8 cellular contexts compared by ENCODE assay signal in genomic region chr14:32201816-32202467, GRCh38. TPM values are rescaled to one million over a fixed set of nuclear protein-coding genes. Genes with fewer than 3 reads are reported as not detected.
A peak's percentile ranks its signal among the peaks of the same experiment; 100 is the strongest.
DNase-seq lines count a peak whose midpoint lies in the region; ATAC-seq and TF ChIP-seq lines count a peak whose summit lies in the region.

RNU6-7 (plus strand) TSS chr14:32202045.

- WGBS in mesenchymal stem cell, result 1% methylated on average over 38 of the region's 38 CpGs

- peak in 4 of 5 donors; percentile 58 to 67 (median 64) for DNase-seq in CD4-positive, alpha-beta memory T cell
- DNase-seq in LoVo (ENCODE audit: low spot score) (peak; percentile 72), T-helper 17 cell (no peak), coronary artery (ENCODE audit: low spot score) (peak; percentile 73), mesenchymal stem cell (peak; percentile 57)

- POLR2A ChIA-PET in CD4-positive, alpha-beta memory T cell (lab: Charles Lee; ENCODE audit: partially characterized antibody), result interaction anchor here (1.4 to 3.0 kb wide), 4 partner anchors 125 to 1580 kb away, joined by 5 to 56 read pairs (median 7); partner anchors contain the start of genes ARHGAP5 and SCFD1

- H3K4me2 ChIP-seq in mesenchymal stem cell (ENCODE audit: low read length, poor library complexity, severe bottlenecking), result peak within 1 kb of the TSS; percentile 80

- H3K4me3 ChIP-seq in CD4-positive, alpha-beta memory T cell (ENCODE audit: low read length in 2 of 2), result peak within 1 kb of the TSS; percentile 50 to 68
- peak within 1 kb of the TSS; percentile 84 for H3K4me3 ChIP-seq in coronary artery
- H3K4me3 ChIP-seq in mesenchymal stem cell (ENCODE audit: insufficient read depth in 1 of 2, low read depth in 1 of 2, low read length in 2 of 2), result peak within 1 kb of the TSS; percentile 71 to 91
- H3K4me3 ChIP-seq in stomach smooth muscle (ENCODE audit: low read length in 2 of 2), result peak within 1 kb of the TSS; percentile 68 to 87

- H3K23ac ChIP-seq in mesenchymal stem cell (ENCODE audit: low read length in 2 of 2), result no peak within 1 kb of the TSS

- peak within 1 kb of the TSS; percentile 97 for H3K9ac ChIP-seq in mesenchymal stem cell (ENCODE audit: low read length)
- peak within 1 kb of the TSS; percentile 74 to 93 for H3K9ac ChIP-seq in stomach smooth muscle (ENCODE audit: low read length in 2 of 2)

- no peak within 1 kb of the TSS for H2BK120ac ChIP-seq in mesenchymal stem cell (ENCODE audit: low read depth, low read length)

- peak within 1 kb of the TSS; percentile 88 for H4K8ac ChIP-seq in mesenchymal stem cell (ENCODE audit: low read length)

- H3K27me3 Mint-ChIP-seq in CD4-positive, alpha-beta memory T cell, result peaks cover 0 to 4% of the 10 kb centered on the region in 2 donors
- peaks cover 5% of the 10 kb centered on the region for H3K27me3 Mint-ChIP-seq in T-helper 17 cell

- TF ChIP-seq CTCF in coronary artery (IDR thresholded peaks at IDR 0.05), result no peak

- peak within 1 kb of the TSS; percentile 3 for H2AFZ ChIP-seq in mesenchymal stem cell (ENCODE audit: low read depth, low read length)

- H3K36me3 ChIP-seq in CD4-positive, alpha-beta memory T cell (ENCODE audit: insufficient read depth, low read length), result no peaks in the 10 kb centered on the region
- H3K36me3 ChIP-seq in mesenchymal stem cell (ENCODE audit: control insufficient read depth in 1 of 2, insufficient read depth in 2 of 2, low read depth in 1 of 2, low read length in 2 of 2), result no peaks in the 10 kb centered on the region
- no peaks in the 10 kb centered on the region for H3K36me3 ChIP-seq in stomach smooth muscle (ENCODE audit: control insufficient read depth in 2 of 2, insufficient read depth in 2 of 2, low read length in 2 of 2)

- ATAC-seq in T-helper 17 cell (peak; percentile 16), GM18909 (IDR thresholded peaks at IDR 0.05; ENCODE audit: poor library complexity, unreplicated experiment) (no peak), GM18498 (IDR thresholded peaks at IDR 0.05; ENCODE audit: unreplicated experiment) (no peak)

- no peaks in the 10 kb centered on the region for H3K9me3 ChIP-seq in CD4-positive, alpha-beta memory T cell (ENCODE audit: control insufficient read depth in 1 of 2, low read length in 2 of 2)
- H3K9me3 ChIP-seq in T-helper 17 cell (ENCODE audit: control insufficient read depth, low read length, poor library complexity, severe bottlenecking) (no peaks in the 10 kb centered on the region), mesenchymal stem cell (ENCODE audit: control insufficient read depth, low read length) (no peaks in the 10 kb centered on the region), stomach smooth muscle (ENCODE audit: control insufficient read depth in 2 of 2, low read length in 2 of 2) (no peaks in the 10 kb centered on the region)

- no peak within 1 kb of the TSS for H4K91ac ChIP-seq in mesenchymal stem cell (ENCODE audit: low read length)

- H3K9me3 Mint-ChIP-seq in CD4-positive, alpha-beta memory T cell, result peaks cover 0 to 5% (median 0%) of the 10 kb centered on the region in 8 donors

- peak within 1 kb of the TSS; percentile 28 for H2BK15ac ChIP-seq in mesenchymal stem cell (ENCODE audit: low read depth, poor library complexity, severe bottlenecking)

- H2BK12ac ChIP-seq in mesenchymal stem cell (ENCODE audit: low read length in 2 of 2), result no peak within 1 kb of the TSS

- H3K4ac ChIP-seq in mesenchymal stem cell (ENCODE audit: low read depth in 1 of 2, low read length in 2 of 2), result no peak within 1 kb of the TSS

- no peak within 1 kb of the TSS for H3K18ac ChIP-seq in mesenchymal stem cell (ENCODE audit: low read depth in 1 of 2, low read length in 2 of 2)

- no peak within 1 kb of the TSS for H2AK5ac ChIP-seq in mesenchymal stem cell (ENCODE audit: low read length, severe bottlenecking)

- CTCF ChIA-PET in CD4-positive, alpha-beta memory T cell (lab: Charles Lee; ENCODE audit: partially characterized antibody), result no interaction called here

- peaks cover 0 to 25% of the 10 kb centered on the region in 2 donors for H3K36me3 Mint-ChIP-seq in CD4-positive, alpha-beta memory T cell
- peaks cover 4% of the 10 kb centered on the region for H3K36me3 Mint-ChIP-seq in T-helper 17 cell (ENCODE audit: low read depth)

- H3K27ac Mint-ChIP-seq in CD4-positive, alpha-beta memory T cell, result peak within 1 kb of the TSS; percentile 96 to 100 (median 99)
- peak within 1 kb of the TSS; percentile 99 for H3K27ac Mint-ChIP-seq in T-helper 17 cell

- H3K79me1 ChIP-seq in mesenchymal stem cell (replicated peaks; ENCODE audit: low read length, poor library complexity, severe bottlenecking), result no peaks in the 10 kb centered on the region

- intact Hi-C loops in CD4-positive, alpha-beta memory T cell (cut with micrococcal nuclease), result loop anchor here (2.0 kb wide), 2 partner anchors 267 to 993 kb away; no protein-coding TSS in a partner anchor

- H3K27me3 ChIP-seq in CD4-positive, alpha-beta memory T cell (ENCODE audit: insufficient read depth, low read length), result no peaks in the 10 kb centered on the region
- H3K27me3 ChIP-seq in mesenchymal stem cell (ENCODE audit: control insufficient read depth in 1 of 2, insufficient read depth in 1 of 2, low read length in 2 of 2) (peaks cover 0 to 18% of the 10 kb centered on the region in 2 experiments), stomach smooth muscle (ENCODE audit: control insufficient read depth in 1 of 2, insufficient read depth in 2 of 2, low read length in 2 of 2) (no peaks in the 10 kb centered on the region)

- H3K14ac ChIP-seq in mesenchymal stem cell (ENCODE audit: low read length in 2 of 2), result no peak within 1 kb of the TSS

- no peak within 1 kb of the TSS for H2BK5ac ChIP-seq in mesenchymal stem cell (ENCODE audit: low read depth, low read length, poor library complexity, severe bottlenecking)

- H3K4me1 ChIP-seq in CD4-positive, alpha-beta memory T cell (ENCODE audit: insufficient read depth, low read length), result peaks cover 23% of the 10 kb centered on the region
- H3K4me1 ChIP-seq in mesenchymal stem cell (ENCODE audit: control insufficient read depth, insufficient read depth, low read depth, low read length) (peaks cover 5% of the 10 kb centered on the region), stomach smooth muscle (ENCODE audit: control insufficient read depth, insufficient read depth, low read length) (peaks cover 10% of the 10 kb centered on the region)

- peak within 1 kb of the TSS; percentile 90 to 95 (median 93) for H3K4me3 Mint-ChIP-seq in CD4-positive, alpha-beta memory T cell
- H3K4me3 Mint-ChIP-seq in T-helper 17 cell, result peak within 1 kb of the TSS; percentile 93

- peak within 1 kb of the TSS; percentile 94 for H3K27ac ChIP-seq in CD4-positive, alpha-beta memory T cell (ENCODE audit: low read depth, low read length)
- H3K27ac ChIP-seq in coronary artery (peak within 1 kb of the TSS; percentile 80 to 91), mesenchymal stem cell (ENCODE audit: low read length, poor library complexity, severe bottlenecking) (peak within 1 kb of the TSS; percentile 50), stomach smooth muscle (ENCODE audit: low read length) (peak within 1 kb of the TSS; percentile 79)

- H3K4me1 Mint-ChIP-seq in CD4-positive, alpha-beta memory T cell, result peaks cover 22 to 41% (median 28%) of the 10 kb centered on the region in 4 donors
- H3K4me1 Mint-ChIP-seq in T-helper 17 cell, result peaks cover 31% of the 10 kb centered on the region

RNA-seq across cellular contexts. Expression of gene RNU6-7, which starts in this region (rescaled TPM):
- total RNA-seq in CD4-positive, alpha-beta memory T cell, result not detected
- not detected for polyA plus RNA-seq in CD4-positive, alpha-beta memory T cell
- total RNA-seq in T-helper 17 cell, result not detected
- polyA plus RNA-seq in mesenchymal stem cell (2013, experiment 1 of 2), result not detected
- polyA plus RNA-seq in mesenchymal stem cell (2013, experiment 2 of 2), result not detected

Comparison
In these comparisons a context has a peak if more than half of its experiments do, and no peak if none do; other contexts are left out.
1. Peak in DNase-seq, H3K4me3 ChIP-seq and H3K27ac ChIP-seq in CD4-positive, alpha-beta memory T cell; RNA of the gene not detected or under 1 TPM.
2. Peak in ATAC-seq in T-helper 17 cell; RNA of the gene not detected or under 1 TPM.
3. DNase-seq: peak in LoVo (single experiment), coronary artery (single experiment) and mesenchymal stem cell (single experiment); none in T-helper 17 cell (0 of 3).
4. Peak in every context shown above with its lines, with median percentiles within 50 percentile points of each other: H3K27ac ChIP-seq and H3K4me3 ChIP-seq.